22 cellular contexts compared by ENCODE assay signal in the genomic region with DNA sequence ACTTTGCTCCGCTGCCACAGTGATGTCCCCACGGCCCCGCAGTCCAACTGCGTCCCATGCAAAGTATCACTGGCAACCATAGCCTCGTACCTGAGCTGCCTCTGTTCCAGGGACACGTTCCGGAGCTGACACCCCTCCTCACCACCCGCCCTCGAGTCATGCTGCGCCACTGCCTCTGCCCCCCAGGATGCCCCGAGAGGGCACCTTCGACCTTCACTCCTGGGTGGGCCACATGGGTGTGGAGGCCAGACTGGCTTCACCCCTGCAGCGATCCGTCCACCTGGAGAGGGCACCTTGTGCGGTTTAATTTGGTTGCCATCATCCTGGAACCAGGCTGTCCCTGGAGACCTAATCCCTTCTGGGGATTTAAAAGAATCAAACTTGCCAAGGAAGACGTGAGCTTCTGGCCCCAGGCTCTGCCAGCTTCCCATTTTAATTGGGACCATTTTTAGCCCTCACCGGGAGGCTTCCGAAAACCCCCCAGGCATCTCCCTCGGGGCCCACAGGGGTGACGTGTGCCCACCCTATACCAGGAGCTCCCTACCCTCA.
"Had no signal": no experiment of that assay in that cellular context is flagged by ENCODE, and none has a peak within 500 bp of the region (broad histone marks: within the 10 kb centered on the region; RNA-seq: fewer than 3 reads in every experiment).

No MANE protein-coding gene starts in this region.

- H3K27ac ChIP-seq: body of pancreas, cardiac muscle cell, epithelial cell of prostate, heart left ventricle, thoracic aorta had no signal

- H3K4me1 Mint-ChIP-seq: activated CD4-positive, alpha-beta memory T cell treated with anti-CD3 and anti-CD28 coated beads, Interleukin-2, amount 10 ng/mL, durations not matched to agents 7 days and 5 days; activated CD4-positive, alpha-beta T cell treated with anti-CD3 and anti-CD28 coated beads, Interleukin-2, amount 10 ng/mL, durations not matched to agents 24 days and 14 days; activated naive CD4-positive, alpha-beta T cell treated with anti-CD3 and anti-CD28 coated beads, Interleukin-2, amount 10 ng/mL, durations not matched to agents 7 days and 5 days; memory B cell had no signal

- DNase-seq: activated CD4-positive, alpha-beta memory T cell treated with anti-CD3 and anti-CD28 coated beads, Interleukin-2, amount 10 ng/mL, durations not matched to agents 7 days and 5 days; activated CD4-positive, alpha-beta T cell treated with anti-CD3 and anti-CD28 coated beads, Interleukin-2, amount 10 ng/mL, durations not matched to agents 24 days and 14 days; activated effector memory CD4-positive, alpha-beta T cell treated with Interleukin-2 at 50 U/mL for 16 hours; activated naive CD4-positive, alpha-beta T cell treated with anti-CD3 and anti-CD28 coated beads, Interleukin-2, amount 10 ng/mL, durations not matched to agents 7 days and 5 days; activated T-cell treated with anti-CD3 and anti-CD28 coated beads, Interleukin-2, amount 50 U/mL, for 72 hours; body of pancreas; cortex of kidney; endodermal cell; heart left ventricle; left colon; retina; stimulated activated CD4-positive, alpha-beta T cell treated with anti-CD3 and anti-CD28 coated beads, Interleukin-2, amount 100 ng/mL, for 48 hours; stimulated activated CD8-positive, alpha-beta memory T cell treated with anti-CD3 and anti-CD28 coated beads, Interleukin-4, amount 100 ng/mL, for 48 hours; stimulated activated naive CD4-positive, alpha-beta T cell treated with Interleukin-2 at 50 U/mL for 16 hours had no signal

- H3K27ac Mint-ChIP-seq: activated CD4-positive, alpha-beta memory T cell treated with anti-CD3 and anti-CD28 coated beads, Interleukin-2, amount 10 ng/mL, durations not matched to agents 7 days and 5 days; activated CD4-positive, alpha-beta T cell treated with anti-CD3 and anti-CD28 coated beads, Interleukin-2, amount 10 ng/mL, durations not matched to agents 24 days and 14 days; activated naive CD4-positive, alpha-beta T cell treated with anti-CD3 and anti-CD28 coated beads, Interleukin-2, amount 10 ng/mL, durations not matched to agents 7 days and 5 days; activated T-cell treated with anti-CD3 and anti-CD28 coated beads, Interleukin-2, amount 50 U/mL, for 72 hours; endodermal cell; memory B cell; progenitor cell of endocrine pancreas had no signal

- H3K36me3 ChIP-seq: cardiac muscle cell, heart left ventricle, thoracic aorta had no signal

- ATAC-seq: activated CD4-positive, CD25-positive, alpha-beta regulatory T cell treated with anti-CD3 and anti-CD28 coated beads, Interleukin-2, amount 50 U/mL, for 24 hours; activated T-cell treated with anti-CD3 and anti-CD28 coated beads, Interleukin-2, amount 50 U/mL, for 72 hours; body of pancreas; heart left ventricle; left colon had no signal

- H3K9me3 ChIP-seq: body of pancreas, thoracic aorta had no signal

- H3K27me3 Mint-ChIP-seq: activated CD4-positive, alpha-beta memory T cell treated with anti-CD3 and anti-CD28 coated beads, Interleukin-2, amount 10 ng/mL, durations not matched to agents 7 days and 5 days; activated CD4-positive, alpha-beta T cell treated with anti-CD3 and anti-CD28 coated beads, Interleukin-2, amount 10 ng/mL, durations not matched to agents 24 days and 14 days; type B pancreatic cell had no signal

- H3K4me3 Mint-ChIP-seq: activated CD4-positive, alpha-beta memory T cell treated with anti-CD3 and anti-CD28 coated beads, Interleukin-2, amount 10 ng/mL, durations not matched to agents 7 days and 5 days; activated CD4-positive, alpha-beta T cell treated with anti-CD3 and anti-CD28 coated beads, Interleukin-2, amount 10 ng/mL, durations not matched to agents 24 days and 14 days; activated naive CD4-positive, alpha-beta T cell treated with anti-CD3 and anti-CD28 coated beads, Interleukin-2, amount 10 ng/mL, durations not matched to agents 7 days and 5 days; activated T-cell treated with anti-CD3 and anti-CD28 coated beads, Interleukin-2, amount 50 U/mL, for 72 hours; endodermal cell; memory B cell; nephron; type B pancreatic cell had no signal

- H3K4me3 ChIP-seq: body of pancreas, cardiac muscle cell, heart left ventricle, thoracic aorta had no signal

- H3K27me3 ChIP-seq: body of pancreas, cardiac muscle cell, heart left ventricle had no signal

- H3K9me3 Mint-ChIP-seq: activated CD4-positive, alpha-beta memory T cell treated with anti-CD3 and anti-CD28 coated beads, Interleukin-2, amount 10 ng/mL, durations not matched to agents 7 days and 5 days; activated CD4-positive, alpha-beta T cell treated with anti-CD3 and anti-CD28 coated beads, Interleukin-2, amount 10 ng/mL, durations not matched to agents 24 days and 14 days; activated naive CD4-positive, alpha-beta T cell treated with anti-CD3 and anti-CD28 coated beads, Interleukin-2, amount 10 ng/mL, durations not matched to agents 7 days and 5 days; activated T-cell treated with anti-CD3 and anti-CD28 coated beads, Interleukin-2, amount 50 U/mL, for 72 hours; endodermal cell; memory B cell; nephron; type B pancreatic cell had no signal

- H3K36me3 Mint-ChIP-seq: activated naive CD4-positive, alpha-beta T cell treated with anti-CD3 and anti-CD28 coated beads, Interleukin-2, amount 10 ng/mL, durations not matched to agents 7 days and 5 days; type B pancreatic cell had no signal
